In genomic region chr5:149767278-149767550, GRCh38 we compare ENCODE assay signal across 14 cellular contexts. TPM values are rescaled to one million over a fixed set of nuclear protein-coding genes. Genes with fewer than 3 reads are reported as not detected.
DNase-seq lines count a peak whose midpoint lies in the region; ATAC-seq and TF ChIP-seq lines count a peak whose summit lies in the region.
"Had no signal": no experiment of that assay in that cellular context is flagged by ENCODE, and none has a peak within 500 bp of the region (broad histone marks: within the 10 kb centered on the region; RNA-seq: fewer than 3 reads in every experiment).

No MANE protein-coding gene starts in this region.

- H3K4me3 ChIP-seq in right atrium auricular region = no peak overlapping the region
- H3K4me3 ChIP-seq in heart right ventricle = no peak overlapping the region
- no peak overlapping the region for H3K4me3 ChIP-seq in WI38 (ENCODE audit: low read depth, low read length)
- H3K4me3 ChIP-seq: BLaER1 treated with 17β-estradiol and CSF1 and Interleukin-3, amounts not matched to agents 10 nM and 100 nM had no signal

- ATAC-seq in heart right ventricle (no peak), HG03571 (IDR thresholded peaks at IDR 0.05; ENCODE audit: unreplicated experiment) (no peak), left lobe of liver (no peak)
- ATAC-seq: CD8-positive, alpha-beta T cell had no signal

- DNase-seq in right atrium auricular region (ENCODE audit: low spot score) = no peak
- no peak for DNase-seq in heart right ventricle
- DNase-seq in hepatic stellate cell (ENCODE audit: low spot score) = peak; percentile 20
- no peak for DNase-seq in left lobe of liver (ENCODE audit: low spot score)
- DNase-seq: CD8-positive, alpha-beta T cell; COR-L47; DMS 273 treated with DMSO at 0.1 percent for 48 hours; DMS53; DND-41; EL; H9 had no signal

- peak overlapping the region; percentile 63 to 72 for H3K27ac ChIP-seq in right atrium auricular region
- peak overlapping the region in 5 of 10 donors; percentile 36 to 66 (median 53) for H3K27ac ChIP-seq in heart right ventricle
- H3K27ac ChIP-seq: BLaER1 treated with 17β-estradiol and CSF1 and Interleukin-3, amounts not matched to agents 10 nM and 100 nM had no signal

- peaks cover 0 to 11% of the 10 kb centered on the region in 2 donors for H3K9me3 ChIP-seq in right atrium auricular region
- peaks cover 0 to 12% (median 5%) of the 10 kb centered on the region in 11 donors for H3K9me3 ChIP-seq in heart right ventricle

- TF ChIP-seq CTCF in right atrium auricular region (IDR thresholded peaks at IDR 0.05) (no peak), heart right ventricle (IDR thresholded peaks at IDR 0.05) (no peak), WI38 (IDR thresholded peaks at IDR 0.05; ENCODE audit: low read depth, low read length) (0 out of 2 replicates have a peak, but pooled peaks have one; percentile 3)

- intact Hi-C loops in heart right ventricle (cut with DNase I) = loop anchor here in 1 of 10 donors (10.0 kb wide), 1 partner anchor 58 kb away; no protein-coding TSS in a partner anchor

- H3K36me3 ChIP-seq in right atrium auricular region (no peaks in the 10 kb centered on the region), heart right ventricle (peaks cover 0 to 5% (median 0%) of the 10 kb centered on the region in 9 donors)

- 67 to 78% methylated on average over 1 of the region's 1 CpG for WGBS in heart right ventricle, 2 donors

- H3K4me1 ChIP-seq in right atrium auricular region (peaks cover 0 to 40% of the 10 kb centered on the region in 2 donors), heart right ventricle (peaks cover 5 to 82% (median 49%) of the 10 kb centered on the region in 9 donors)

- H3K27me3 ChIP-seq in right atrium auricular region (no peaks in the 10 kb centered on the region), heart right ventricle (no peaks in the 10 kb centered on the region)
- H3K27me3 ChIP-seq: BLaER1 treated with 17β-estradiol and CSF1 and Interleukin-3, amounts not matched to agents 10 nM and 100 nM had no signal

RNA-seq across cellular contexts. Expression of gene PPARGC1B, which starts 37.1 kb away (rescaled TPM):
- total RNA-seq in right atrium auricular region (10 to 100 TPM; 10.1 to 11.4 TPM), heart right ventricle (10 to 100 TPM; 21.5 to 36.6 (median 28.9) TPM), left lobe of liver (4.0 TPM)
- 10 to 100 TPM in 1 of 2 donors, 1 to 10 TPM in 1; 1.6 to 15.4 TPM for polyA plus RNA-seq in heart right ventricle
